ENCODE assay signal across 1 cellular context in the genomic region with DNA sequence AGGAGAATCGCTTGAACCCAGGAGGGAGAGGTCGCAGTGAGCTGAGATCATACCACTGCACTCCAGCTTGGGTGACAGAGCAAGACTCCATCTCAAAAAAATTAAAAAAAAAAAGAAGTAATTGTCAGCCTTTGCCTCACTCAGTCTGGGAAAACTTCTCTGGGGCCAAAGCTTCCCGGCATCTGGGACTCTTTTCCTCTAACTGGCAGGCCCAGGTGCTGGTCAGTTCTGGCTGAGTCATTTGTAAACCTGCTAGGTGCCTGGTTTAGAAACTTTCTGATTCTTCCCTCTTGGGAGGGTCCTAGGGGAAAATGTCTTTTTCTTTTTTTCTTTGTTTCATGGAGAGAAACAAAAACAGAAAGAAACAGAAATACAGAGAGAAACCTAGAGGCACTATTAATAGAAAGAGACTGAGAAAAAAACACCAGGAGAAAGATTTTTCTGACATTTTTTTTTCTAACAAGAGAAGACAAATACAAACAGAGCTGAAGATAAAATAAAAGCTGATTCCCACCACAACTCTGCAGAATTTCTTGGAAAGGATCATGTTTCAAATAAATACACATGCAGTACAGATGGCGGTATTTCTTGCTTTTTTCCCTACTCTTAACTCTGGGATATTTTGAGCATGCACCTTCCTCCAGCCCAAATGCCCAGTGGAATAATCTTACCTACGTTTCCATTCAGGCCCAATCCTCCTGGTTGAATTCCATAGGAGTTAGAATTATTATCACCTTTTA.
TF ChIP-seq lines count a peak whose summit lies in the region.

No MANE protein-coding gene starts in this region.

TF ChIP-seq in GM12878, 131 proteins besides CTCF, POLR2A, EP300 and RAD21:
- peak; percentile 34 for TF ChIP-seq MEF2B (IDR thresholded peaks at IDR 0.05; ENCODE audit: partially characterized antibody, poor library complexity, severe bottlenecking)
- TF ChIP-seq ZBED1 (IDR thresholded peaks at IDR 0.05; ENCODE audit: borderline replicate concordance) = no peak
TF ChIP-seq in GM12878: peak in this region for 1.
